In genomic region chr1:30824736-30825429, GRCh38 we compare ENCODE assay signal across 8 cellular contexts.
DNase-seq lines count a peak whose midpoint lies in the region; ATAC-seq and TF ChIP-seq lines count a peak whose summit lies in the region.

No MANE protein-coding gene starts in this region.

- peaks cover 14% of the 10 kb centered on the region; the same call in 1 of the 2 replicates for H3K4me1 ChIP-seq in GM23338 (ENCODE audit: insufficient read depth)
- H3K4me1 ChIP-seq in SJSA1 (replicated peaks) = peaks cover 18% of the 10 kb centered on the region

- H3K4me2 ChIP-seq in GM23338 = peak overlapping the region; percentile 93

- H3K36me3 ChIP-seq in GM23338 (ENCODE audit: insufficient read depth) (no peaks in the 10 kb centered on the region), SJSA1 (no peaks in the 10 kb centered on the region)

- ATAC-seq in GM23338 = peak; percentile 50
- ATAC-seq in GM21786 (IDR thresholded peaks at IDR 0.05; ENCODE audit: unreplicated experiment) = no peak
- ATAC-seq in HG03175 (IDR thresholded peaks at IDR 0.05; ENCODE audit: unreplicated experiment) = no peak

- peak overlapping the region; percentile 91 for H2AFZ ChIP-seq in GM23338

- H3K4me3 ChIP-seq in GM23338 (peak overlapping the region; percentile 74), SJSA1 (peak overlapping the region; percentile 41), fibroblast of the aortic adventitia (ENCODE audit: low read depth, low read length) (peak overlapping the region; percentile 62), skeletal muscle cell (ENCODE audit: low read depth, low read length) (peak overlapping the region; percentile 37)

- no peaks in the 10 kb centered on the region for H3K9me3 ChIP-seq in SJSA1 (replicated peaks)

- H3K27ac Mint-ChIP-seq in GM23338 = no peak overlapping the region
- H3K27ac Mint-ChIP-seq in activated T-helper 1 cell treated with anti-CD3 and anti-CD28 coated beads, Interleukin-12 subunit alpha, Interleukin-12 subunit beta, Interleukin-2, Interleukin-4 antibody, amounts not matched to agents 30 ng/mL and 10 ng/mL and 1 ng/mL, durations not matched to agents 14 hours and 24 hours and 36 hours = no peak overlapping the region

- no peak overlapping the region for H3K27ac ChIP-seq in GM23338 (ENCODE audit: low read depth)
- H3K27ac ChIP-seq in SJSA1 = peak overlapping the region; percentile 73; the same call in 1 of the 2 replicates

- H3K27me3 Mint-ChIP-seq in GM23338 (ENCODE audit: insufficient read depth, low read depth, poor library complexity) = peaks cover 21% of the 10 kb centered on the region
- H3K27me3 Mint-ChIP-seq in activated T-helper 1 cell treated with anti-CD3 and anti-CD28 coated beads, Interleukin-12 subunit alpha, Interleukin-12 subunit beta, Interleukin-2, Interleukin-4 antibody, amounts not matched to agents 30 ng/mL and 10 ng/mL and 1 ng/mL, durations not matched to agents 14 hours and 24 hours and 36 hours (ENCODE audit: insufficient read depth) = peaks cover 56% of the 10 kb centered on the region

- H3K27me3 ChIP-seq in GM23338 (ENCODE audit: insufficient read depth) (0 out of 2 replicates have a peak, but pooled peaks cover 4% of the 10 kb centered on the region), SJSA1 (replicated peaks) (no peaks in the 10 kb centered on the region)

- no peaks in the 10 kb centered on the region for H3K79me2 ChIP-seq in GM23338 (replicated peaks; ENCODE audit: insufficient read depth)

- H3K4me1 Mint-ChIP-seq in GM23338 = peaks cover 15% of the 10 kb centered on the region
- H3K4me1 Mint-ChIP-seq in activated T-helper 1 cell treated with anti-CD3 and anti-CD28 coated beads, Interleukin-12 subunit alpha, Interleukin-12 subunit beta, Interleukin-2, Interleukin-4 antibody, amounts not matched to agents 30 ng/mL and 10 ng/mL and 1 ng/mL, durations not matched to agents 14 hours and 24 hours and 36 hours (ENCODE audit: low read depth) = peaks cover 15% of the 10 kb centered on the region

- H3K9me3 Mint-ChIP-seq in GM23338 = no peaks in the 10 kb centered on the region
- no peaks in the 10 kb centered on the region for H3K9me3 Mint-ChIP-seq in activated T-helper 1 cell treated with anti-CD3 and anti-CD28 coated beads, Interleukin-12 subunit alpha, Interleukin-12 subunit beta, Interleukin-2, Interleukin-4 antibody, amounts not matched to agents 30 ng/mL and 10 ng/mL and 1 ng/mL, durations not matched to agents 14 hours and 24 hours and 36 hours

- no peaks in the 10 kb centered on the region for H4K20me1 ChIP-seq in GM23338 (replicated peaks; ENCODE audit: insufficient read depth)

- intact Hi-C loops in activated T-helper 1 cell treated with anti-CD3 and anti-CD28 coated beads, Interleukin-12 subunit alpha, Interleukin-12 subunit beta, Interleukin-2, Interleukin-4 antibody, amounts not matched to agents 30 ng/mL and 10 ng/mL and 1 ng/mL, durations not matched to agents 14 hours and 24 hours and 36 hours (cut with micrococcal nuclease) = no loop called here

- no peaks in the 10 kb centered on the region for H3K36me3 Mint-ChIP-seq in GM23338 (ENCODE audit: low read depth)
- H3K36me3 Mint-ChIP-seq in activated T-helper 1 cell treated with anti-CD3 and anti-CD28 coated beads, Interleukin-12 subunit alpha, Interleukin-12 subunit beta, Interleukin-2, Interleukin-4 antibody, amounts not matched to agents 30 ng/mL and 10 ng/mL and 1 ng/mL, durations not matched to agents 14 hours and 24 hours and 36 hours (ENCODE audit: low read depth) = no peaks in the 10 kb centered on the region

- H3K9me2 ChIP-seq in GM23338 (ENCODE audit: insufficient read depth) = no peaks in the 10 kb centered on the region

- no peak for TF ChIP-seq CTCF in GM23338 (conservative IDR thresholded peaks at IDR 0.05; ENCODE audit: low read depth in 2 of 2)
- TF ChIP-seq CTCF in fibroblast of the aortic adventitia (IDR thresholded peaks at IDR 0.05; ENCODE audit: insufficient read depth, low read length) = no peak

- 0 out of 2 replicates have a peak, but pooled peaks cover 2% of the 10 kb centered on the region for H3F3A ChIP-seq in GM23338 (replicated peaks; ENCODE audit: low read depth)

- peak overlapping the region; percentile 79 for H3K4me3 Mint-ChIP-seq in GM23338
- no peak overlapping the region for H3K4me3 Mint-ChIP-seq in activated T-helper 1 cell treated with anti-CD3 and anti-CD28 coated beads, Interleukin-12 subunit alpha, Interleukin-12 subunit beta, Interleukin-2, Interleukin-4 antibody, amounts not matched to agents 30 ng/mL and 10 ng/mL and 1 ng/mL, durations not matched to agents 14 hours and 24 hours and 36 hours

- DNase-seq in GM23338 (ENCODE audit: low spot score) (no peak), SJSA1 (ENCODE audit: low read depth in 1 of 2, low spot score in 2 of 2) (no peak), fibroblast of the aortic adventitia (ENCODE audit: low read depth) (no peak), skeletal muscle cell (ENCODE audit: low read depth) (no peak), erythroblast (lab: John Stamatoyannopoulos, UW) (no peak)
- no peak for DNase-seq in activated T-helper 1 cell treated with anti-CD3 and anti-CD28 coated beads, Interleukin-12 subunit alpha, Interleukin-12 subunit beta, Interleukin-2, Interleukin-4 antibody, amounts not matched to agents 30 ng/mL and 10 ng/mL and 1 ng/mL, durations not matched to agents 14 hours and 24 hours and 36 hours (ENCODE audit: low spot score)

- TF ChIP-seq POLR2A in erythroblast (IDR thresholded peaks at IDR 0.05; ENCODE audit: low read length) = no peak

TF ChIP-seq in GM23338, 12 proteins besides CTCF, POLR2A, EP300 and RAD21 (continues in another document):
- TF ChIP-seq REST (IDR thresholded peaks at IDR 0.05; ENCODE audit: unreplicated experiment) = no peak
- no peak for TF ChIP-seq ZNF331 (CRISPR knock-in tag; IDR thresholded peaks at IDR 0.05; ENCODE audit: low read depth)
- TF ChIP-seq POLR2AphosphoS5 (IDR thresholded peaks at IDR 0.05; ENCODE audit: low read depth) = no peak
